Comparison of ENCODE assay signal across 10 cellular contexts in the genomic region with DNA sequence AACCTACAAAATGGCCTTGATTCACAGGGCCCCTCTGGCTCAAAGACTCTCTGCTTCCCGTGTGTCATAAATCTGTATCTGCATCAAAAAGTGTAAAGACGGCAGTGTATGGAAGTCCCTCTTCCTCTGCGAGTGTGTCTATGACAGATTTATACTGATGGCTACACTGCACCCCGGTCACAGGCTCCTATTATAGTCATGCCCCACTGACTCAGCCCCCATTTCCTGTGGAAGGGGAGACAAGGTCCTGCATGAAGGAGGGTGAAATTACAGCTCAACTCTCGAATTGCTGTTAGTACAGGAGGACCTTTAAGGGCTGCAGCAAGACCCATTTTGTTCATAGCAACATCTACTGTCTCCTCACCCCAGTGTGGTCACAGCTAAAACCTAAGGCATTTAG.
DNase-seq lines count a peak whose midpoint lies in the region; ATAC-seq and TF ChIP-seq lines count a peak whose summit lies in the region.
"Had no signal": no experiment of that assay in that cellular context is flagged by ENCODE, and none has a peak within 500 bp of the region (broad histone marks: within the 10 kb centered on the region; RNA-seq: fewer than 3 reads in every experiment).

No MANE protein-coding gene starts in this region.

- H3K27me3 Mint-ChIP-seq in progenitor cell of endocrine pancreas, result no peaks in the 10 kb centered on the region

- H3K4me3 Mint-ChIP-seq in progenitor cell of endocrine pancreas (ENCODE audit: low read depth), result no peak overlapping the region
- H3K4me3 Mint-ChIP-seq: IgD-negative memory B cell had no signal

- WGBS in esophagus muscularis mucosa, result 49% methylated on average over 2 of the region's 5 CpGs

- no peak for TF ChIP-seq EP300 in esophagus muscularis mucosa (IDR thresholded peaks at IDR 0.05)

- DNase-seq in esophagus muscularis mucosa (ENCODE audit: extremely low spot score) (no peak), progenitor cell of endocrine pancreas (ENCODE audit: low spot score, unreplicated experiment) (no peak)
- DNase-seq: activated CD8-positive, alpha-beta memory T cell treated with anti-CD3 and anti-CD28 coated beads, Interleukin-2, amount 50 U/mL, for 4 hours; SHP77 treated with DMSO at 0.1 percent for 48 hours had no signal

- ATAC-seq in GM19351 (IDR thresholded peaks at IDR 0.05; ENCODE audit: unreplicated experiment) (peak; percentile 49), HG03108 (IDR thresholded peaks at IDR 0.05; ENCODE audit: unreplicated experiment) (no peak), HG03460 (IDR thresholded peaks at IDR 0.05; ENCODE audit: unreplicated experiment) (no peak), HG03432 (IDR thresholded peaks at IDR 0.05; ENCODE audit: unreplicated experiment) (no peak)

- no peak for TF ChIP-seq POLR2A in esophagus muscularis mucosa (IDR thresholded peaks at IDR 0.05; ENCODE audit: low read depth)

- no peaks in the 10 kb centered on the region for H3K9me3 Mint-ChIP-seq in progenitor cell of endocrine pancreas (ENCODE audit: low read depth)

- no peak overlapping the region for H3K4me3 ChIP-seq in OCI-LY3 (ENCODE audit: low read length)
- H3K4me3 ChIP-seq in esophagus muscularis mucosa, result no peak overlapping the region

- no peak overlapping the region for H3K9ac ChIP-seq in OCI-LY3 (ENCODE audit: low read length)

- TF ChIP-seq CTCF in OCI-LY3 (IDR thresholded peaks at IDR 0.05; ENCODE audit: low read depth, low read length) (no peak), esophagus muscularis mucosa (IDR thresholded peaks at IDR 0.05) (no peak), progenitor cell of endocrine pancreas (IDR thresholded peaks at IDR 0.05; ENCODE audit: unreplicated experiment) (no peak)

- peaks cover 19% of the 10 kb centered on the region for H3K4me1 ChIP-seq in OCI-LY3 (ENCODE audit: low read length)
- H3K4me1 ChIP-seq in esophagus muscularis mucosa, result peaks cover 16 to 23% (median 21%) of the 10 kb centered on the region in 4 donors

- no peaks in the 10 kb centered on the region for H3K9me3 ChIP-seq in OCI-LY3 (ENCODE audit: insufficient read depth, low read length)
- H3K9me3 ChIP-seq in esophagus muscularis mucosa, result no peaks in the 10 kb centered on the region

- H3K27ac Mint-ChIP-seq in progenitor cell of endocrine pancreas, result peak overlapping the region; percentile 90
- H3K27ac Mint-ChIP-seq: IgD-negative memory B cell had no signal

- H3K36me3 ChIP-seq in OCI-LY3 (replicated peaks; ENCODE audit: low read depth, low read length), result no peaks in the 10 kb centered on the region
- no peaks in the 10 kb centered on the region for H3K36me3 ChIP-seq in esophagus muscularis mucosa

- peaks cover 71% of the 10 kb centered on the region for H3K4me1 Mint-ChIP-seq in progenitor cell of endocrine pancreas (ENCODE audit: low read depth)
- H3K4me1 Mint-ChIP-seq: IgD-negative memory B cell had no signal

- H3K27ac ChIP-seq in OCI-LY3 (ENCODE audit: low read length) (no peak overlapping the region), esophagus muscularis mucosa (replicated peaks in 1 of 4) (peak overlapping the region in 3 of 4 donors; percentile 34 to 62 (median 51))

- intact Hi-C loops in esophagus muscularis mucosa (cut with DNase I), result loop anchor here (5.0 kb wide), 1 partner anchor 66 kb away; no protein-coding TSS in a partner anchor

- peak overlapping the region; percentile 81; the same call in 1 of the 2 replicates for H2AFZ ChIP-seq in OCI-LY3 (ENCODE audit: low read depth, low read length)

- 0 out of 2 replicates have a peak, but pooled peaks cover 7% of the 10 kb centered on the region for H3K27me3 ChIP-seq in OCI-LY3 (ENCODE audit: low read depth, low read length)
- no peaks in the 10 kb centered on the region for H3K27me3 ChIP-seq in esophagus muscularis mucosa

- peaks cover 9% of the 10 kb centered on the region for H3K36me3 Mint-ChIP-seq in progenitor cell of endocrine pancreas (ENCODE audit: insufficient read depth)
- H3K36me3 Mint-ChIP-seq: IgD-negative memory B cell had no signal

- peak overlapping the region; percentile 57 for H3K4me2 ChIP-seq in OCI-LY3 (ENCODE audit: low read length)

- H4K20me1 ChIP-seq in OCI-LY3 (ENCODE audit: insufficient read depth, low read length), result no peaks in the 10 kb centered on the region

- no peaks in the 10 kb centered on the region for H3K79me2 ChIP-seq in OCI-LY3 (ENCODE audit: low read length)
